Comparison of ENCODE assay signal across 10 cellular contexts in the genomic region with DNA sequence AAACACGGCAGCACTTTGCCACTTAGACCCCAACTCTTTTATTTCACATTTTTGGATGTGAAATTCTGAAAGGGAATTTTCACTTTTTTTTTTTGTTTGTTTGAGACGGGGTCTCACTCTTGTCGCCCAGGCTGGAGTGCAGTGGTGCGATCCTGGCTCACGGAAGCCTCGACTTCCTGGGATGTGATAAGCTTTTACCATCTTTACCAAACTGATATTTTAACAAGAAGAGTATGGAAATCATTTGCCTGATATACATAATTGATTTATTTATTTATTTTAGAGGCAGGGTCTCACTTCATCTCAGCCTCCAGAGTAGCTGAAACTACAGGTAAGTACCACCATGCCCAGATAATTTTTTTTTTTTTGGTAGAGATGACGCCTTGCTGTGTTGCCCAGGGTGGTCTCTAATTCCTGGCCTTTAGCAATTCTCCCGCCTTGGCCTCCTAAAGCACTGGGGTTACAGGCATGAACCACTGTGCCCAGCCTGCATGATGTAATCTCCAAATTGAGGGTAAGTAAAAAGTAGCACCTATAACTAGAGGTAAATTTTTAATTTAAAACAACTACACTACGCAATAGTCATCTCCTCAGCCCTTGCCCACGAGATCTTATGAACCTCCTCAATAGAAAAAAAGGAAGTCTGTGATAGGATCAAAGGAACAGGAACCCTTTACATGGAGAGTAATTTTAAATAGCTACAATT.
A peak's percentile ranks its signal among the peaks of the same experiment; 100 is the strongest.
DNase-seq lines count a peak whose midpoint lies in the region; ATAC-seq, FAIRE-seq and TF ChIP-seq lines count a peak whose summit lies in the region.
"Had no signal": no experiment of that assay in that cellular context is flagged by ENCODE, and none has a peak within 500 bp of the region (broad histone marks: within the 10 kb centered on the region; RNA-seq: fewer than 3 reads in every experiment).

No MANE protein-coding gene starts in this region.

- H3K9ac ChIP-seq in GM23248, result peak overlapping the region; percentile 100

- FAIRE-seq in small intestine (lab: Jason Lieb, UNC), result no peak
- FAIRE-seq: H1 had no signal

- TF ChIP-seq CTCF in RWPE2 (IDR thresholded peaks at IDR 0.05; ENCODE audit: poor library complexity, severe bottlenecking) (no peak), epithelial cell of proximal tubule (conservative IDR thresholded peaks at IDR 0.05; ENCODE audit: low read depth, low read length) (no peak)

- peaks cover 60% of the 10 kb centered on the region for H3K4me1 ChIP-seq in GM23248 (ENCODE audit: insufficient read depth)
- H3K4me1 ChIP-seq in RWPE2 (ENCODE audit: insufficient read depth, poor library complexity, severe bottlenecking), result peaks cover 66% of the 10 kb centered on the region
- peaks cover 11 to 23% of the 10 kb centered on the region in 2 donors for H3K4me1 ChIP-seq in small intestine (ENCODE audit: control insufficient read depth in 2 of 2, insufficient read depth in 1 of 2, low read depth in 1 of 2, low read length in 1 of 2)

- no peaks in the 10 kb centered on the region; the same call in 1 of the 2 replicates for H4K20me1 ChIP-seq in GM23248 (ENCODE audit: insufficient read depth)

- DNase-seq in GM23248 (no peak), RWPE2 (ENCODE audit: low spot score) (no peak), epithelial cell of proximal tubule (ENCODE audit: low read depth) (no peak), small intestine (no peak), NCI-H446 (lab: John Stamatoyannopoulos, UW) (no peak), ureter (ENCODE audit: low spot score) (no peak), NCI-H2196 treated with DMSO at 0.1 percent for 48 hours (lab: John Stamatoyannopoulos, UW; ENCODE audit: unreplicated experiment) (no peak)
- DNase-seq: islet precursor cell, SHP77 had no signal

- H3K36me3 ChIP-seq in GM23248 (ENCODE audit: low read depth) (peaks cover 31% of the 10 kb centered on the region), RWPE2 (ENCODE audit: low read depth) (peaks cover 40% of the 10 kb centered on the region), small intestine (ENCODE audit: control insufficient read depth in 2 of 2, insufficient read depth in 2 of 2, low read length in 2 of 2) (no peaks in the 10 kb centered on the region)

- in situ Hi-C loops in GM23248 (cut with MboI), result no loop called here

- H3K4me2 ChIP-seq in GM23248 (ENCODE audit: unreplicated experiment), result peak overlapping the region; percentile 82

- H3K79me2 ChIP-seq in GM23248 (ENCODE audit: insufficient read depth), result peaks cover 83% of the 10 kb centered on the region

- no peak for ATAC-seq in RWPE2 (ENCODE audit: low read depth)

- H3K27ac ChIP-seq in GM23248, result peak overlapping the region; percentile 98
- H3K27ac ChIP-seq in RWPE2 (ENCODE audit: poor library complexity, severe bottlenecking), result peak overlapping the region; percentile 100
- peak overlapping the region; percentile 22 to 97 for H3K27ac ChIP-seq in small intestine (ENCODE audit: low read depth in 1 of 2, low read length in 1 of 2)

- no peaks in the 10 kb centered on the region for H3K9me3 ChIP-seq in GM23248 (ENCODE audit: low read depth)
- no peaks in the 10 kb centered on the region for H3K9me3 ChIP-seq in RWPE2 (ENCODE audit: severe bottlenecking)
- no peaks in the 10 kb centered on the region for H3K9me3 ChIP-seq in small intestine (ENCODE audit: control insufficient read depth, low read depth)

- H2AFZ ChIP-seq in GM23248, result no peak overlapping the region

- H3K4me3 ChIP-seq in GM23248 (peak overlapping the region; percentile 54), RWPE2 (ENCODE audit: severe bottlenecking) (no peak overlapping the region), epithelial cell of proximal tubule (ENCODE audit: low read depth, low read length) (peak overlapping the region; percentile 85), small intestine (ENCODE audit: low read depth in 1 of 2, low read length in 2 of 2) (no peak overlapping the region)

- peaks cover 92% of the 10 kb centered on the region for H3F3A ChIP-seq in GM23248 (ENCODE audit: insufficient read depth)

- H3K27me3 ChIP-seq in GM23248 (replicated peaks; ENCODE audit: insufficient read depth) (no peaks in the 10 kb centered on the region), RWPE2 (ENCODE audit: insufficient read depth, poor library complexity, severe bottlenecking) (no peaks in the 10 kb centered on the region), small intestine (ENCODE audit: control insufficient read depth in 2 of 2, insufficient read depth in 2 of 2, low read length in 2 of 2) (no peaks in the 10 kb centered on the region)

- 73 to 75% methylated on average over 10 of the region's 10 CpGs for WGBS in GM23248 (ENCODE audit: low coverage in 1 of 2, low lambda C conversion rate in 2 of 2, missing lambda C conversion rate in 2 of 2), 2 experiments
- WGBS in small intestine, 3 donors, result 75 to 90% (median 76%) methylated on average over 10 of the region's 10 CpGs

- no peaks in the 10 kb centered on the region for H3K9me2 ChIP-seq in GM23248 (ENCODE audit: insufficient read depth)

Comparison
In these comparisons a context has a peak if more than half of its experiments do, and no peak if none do; other contexts are left out.
1. H3K4me3 ChIP-seq: peak in GM23248 (single experiment) and epithelial cell of proximal tubule (single experiment); none in RWPE2 (single experiment) and small intestine (0 of 2).
2. Peak in every context shown above with its lines, with median percentiles within 50 percentile points of each other: H3K27ac ChIP-seq.